ENCODE assay signal across 21 cellular contexts in genomic region chr15:83578706-83579105, GRCh38.
DNase-seq lines count a peak whose midpoint lies in the region; ATAC-seq and TF ChIP-seq lines count a peak whose summit lies in the region.
"Had no signal": no experiment of that assay in that cellular context is flagged by ENCODE, and none has a peak within 500 bp of the region (broad histone marks: within the 10 kb centered on the region; RNA-seq: fewer than 3 reads in every experiment).

No MANE protein-coding gene starts in this region.

- no peak for ATAC-seq in stimulated activated naive B cell treated with anti-CD40 and anti-IgM and Interleukin-4, amounts not matched to agents 10 μg/mL and 1 μg/mL and 100 μg/mL, for 72 hours (replicated peaks)
- ATAC-seq in naive thymus-derived CD4-positive, alpha-beta T cell = no peak
- ATAC-seq: A549; CD8-positive, alpha-beta T cell; GM12878 had no signal

- no peak overlapping the region for H3K4me3 ChIP-seq in naive thymus-derived CD4-positive, alpha-beta T cell (ENCODE audit: low read length)
- H3K4me3 ChIP-seq: A549; BLaER1 treated with 17β-estradiol and CSF1 and Interleukin-3, amounts not matched to agents 10 nM and 100 nM; GM12878 had no signal

- no peak overlapping the region for H3K27ac ChIP-seq in naive thymus-derived CD4-positive, alpha-beta T cell (ENCODE audit: low read depth, low read length)
- H3K27ac ChIP-seq: 22Rv1; A549; BLaER1 treated with 17β-estradiol and CSF1 and Interleukin-3, amounts not matched to agents 10 nM and 100 nM; C4-2B had no signal

- H3K9me3 ChIP-seq in naive thymus-derived CD4-positive, alpha-beta T cell (ENCODE audit: control insufficient read depth in 2 of 3, low read length in 3 of 3) = no peaks in the 10 kb centered on the region
- H3K9me3 ChIP-seq: A549, Caco-2 had no signal

- H3K36me3 Mint-ChIP-seq in nephron progenitor cell (ENCODE audit: low read depth) = no peaks in the 10 kb centered on the region
- H3K36me3 Mint-ChIP-seq in stimulated activated naive B cell treated with anti-CD40 and anti-IgM and Interleukin-4, amounts not matched to agents 10 μg/mL and 1 μg/mL and 100 μg/mL, for 72 hours = no peaks in the 10 kb centered on the region
- H3K36me3 Mint-ChIP-seq in naive thymus-derived CD4-positive, alpha-beta T cell = no peaks in the 10 kb centered on the region
- H3K36me3 Mint-ChIP-seq in MCF 10A (ENCODE audit: insufficient read depth, unreplicated experiment) = no peaks in the 10 kb centered on the region
- H3K36me3 Mint-ChIP-seq: CD8-positive, alpha-beta T cell had no signal

- no peaks in the 10 kb centered on the region for H3K9me3 Mint-ChIP-seq in nephron progenitor cell
- peaks cover 0 to 1% of the 10 kb centered on the region in 2 donors for H3K9me3 Mint-ChIP-seq in stimulated activated naive B cell treated with anti-CD40 and anti-IgM and Interleukin-4, amounts not matched to agents 10 μg/mL and 1 μg/mL and 100 μg/mL, for 72 hours
- peaks cover 0 to 2% (median 0%) of the 10 kb centered on the region in 11 donors for H3K9me3 Mint-ChIP-seq in naive thymus-derived CD4-positive, alpha-beta T cell
- H3K9me3 Mint-ChIP-seq in MCF 10A (ENCODE audit: unreplicated experiment) = no peaks in the 10 kb centered on the region
- H3K9me3 Mint-ChIP-seq: CD4-positive, alpha-beta T cell; CD8-positive, alpha-beta T cell had no signal

- no TSS peak for BruUV-seq in MCF 10A (replicated peaks; lab: Mats Ljungman, UMichigan)

- CTCF ChIA-PET in naive thymus-derived CD4-positive, alpha-beta T cell (lab: Charles Lee) = no interaction called here
- CTCF ChIA-PET in MCF 10A (lab: Yijun Ruan, JAX) = interaction anchor here (1.0 to 2.0 kb wide), 3 partner anchors 8 to 456 kb away, joined by 3 to 7 read pairs (median 4); no protein-coding TSS in a partner anchor

- in situ Hi-C loops in G401 (cut with HindIII; ENCODE audit: low sequenced_read_pairs) = no loop called here

- POLR2A ChIA-PET in naive thymus-derived CD4-positive, alpha-beta T cell (lab: Charles Lee) = no interaction called here
- POLR2A ChIA-PET in MCF 10A (lab: Yijun Ruan, JAX) = interaction anchor here (0.7 kb wide), 1 partner anchor 582 kb away, joined by 3 read pairs; no protein-coding TSS in a partner anchor

- no peaks in the 10 kb centered on the region for H3K36me3 ChIP-seq in naive thymus-derived CD4-positive, alpha-beta T cell (ENCODE audit: control insufficient read depth in 2 of 3, insufficient read depth in 3 of 3, low read length in 3 of 3)
- H3K36me3 ChIP-seq: BLaER1 treated with 17β-estradiol and CSF1 and Interleukin-3, amounts not matched to agents 10 nM and 100 nM had no signal

- peak; percentile 79 for DNase-seq in G401 (ENCODE audit: low spot score)
- DNase-seq in cerebellum (ENCODE audit: low spot score) = peak; percentile 60
- DNase-seq in nephron progenitor cell = no peak
- no peak for DNase-seq in stimulated activated naive B cell treated with anti-CD40 and anti-IgM and Interleukin-4, amounts not matched to agents 10 μg/mL and 1 μg/mL and 100 μg/mL, for 72 hours
- no peak for DNase-seq in naive thymus-derived CD4-positive, alpha-beta T cell
- no peak for DNase-seq in activated CD4-positive, alpha-beta T cell treated with anti-CD3 and anti-CD28 coated beads, Interleukin-2, amount 50 U/mL, for 4 hours
- no peak for DNase-seq in stimulated activated naive CD4-positive, alpha-beta T cell (lab: John Stamatoyannopoulos, UW)
- DNase-seq in MCF 10A (ENCODE audit: unreplicated experiment) = no peak
- DNase-seq: AML-193; Caco-2; Calu3; CD4-positive, alpha-beta T cell; CD8-positive, alpha-beta T cell; DMS79 treated with DMSO at 0.1 percent for 48 hours; GDM1 had no signal

- H3K4me1 Mint-ChIP-seq in nephron progenitor cell = peaks cover 32% of the 10 kb centered on the region
- no peaks in the 10 kb centered on the region for H3K4me1 Mint-ChIP-seq in stimulated activated naive B cell treated with anti-CD40 and anti-IgM and Interleukin-4, amounts not matched to agents 10 μg/mL and 1 μg/mL and 100 μg/mL, for 72 hours
- no peaks in the 10 kb centered on the region for H3K4me1 Mint-ChIP-seq in naive thymus-derived CD4-positive, alpha-beta T cell
- peaks cover 7% of the 10 kb centered on the region for H3K4me1 Mint-ChIP-seq in MCF 10A (ENCODE audit: insufficient read depth, unreplicated experiment)
- H3K4me1 Mint-ChIP-seq: B cell had no signal

- H3K4me3 Mint-ChIP-seq in nephron progenitor cell = no peak overlapping the region
- no peak overlapping the region for H3K4me3 Mint-ChIP-seq in stimulated activated naive B cell treated with anti-CD40 and anti-IgM and Interleukin-4, amounts not matched to agents 10 μg/mL and 1 μg/mL and 100 μg/mL, for 72 hours
- H3K4me3 Mint-ChIP-seq in naive thymus-derived CD4-positive, alpha-beta T cell = no peak overlapping the region
- H3K4me3 Mint-ChIP-seq in MCF 10A (ENCODE audit: unreplicated experiment) = no peak overlapping the region
- H3K4me3 Mint-ChIP-seq: B cell; CD4-positive, alpha-beta T cell; CD8-positive, alpha-beta T cell had no signal

- H3K27me3 Mint-ChIP-seq in nephron progenitor cell (ENCODE audit: low read depth, poor library complexity) (peaks cover 7% of the 10 kb centered on the region), MCF 10A (ENCODE audit: insufficient read depth, unreplicated experiment) (no peaks in the 10 kb centered on the region)
- peaks cover 0 to 5% of the 10 kb centered on the region in 2 donors for H3K27me3 Mint-ChIP-seq in stimulated activated naive B cell treated with anti-CD40 and anti-IgM and Interleukin-4, amounts not matched to agents 10 μg/mL and 1 μg/mL and 100 μg/mL, for 72 hours
- peaks cover 0 to 12% (median 2%) of the 10 kb centered on the region in 5 donors for H3K27me3 Mint-ChIP-seq in naive thymus-derived CD4-positive, alpha-beta T cell

- TF ChIP-seq CTCF in nephron progenitor cell (IDR thresholded peaks at IDR 0.05) (no peak), MCF 10A (IDR thresholded peaks at IDR 0.05; ENCODE audit: unreplicated experiment) (no peak)

- H3K27me3 ChIP-seq in naive thymus-derived CD4-positive, alpha-beta T cell (ENCODE audit: control insufficient read depth in 2 of 2, insufficient read depth in 2 of 2, low read length in 2 of 2) = no peaks in the 10 kb centered on the region
- H3K27me3 ChIP-seq: BLaER1 treated with 17β-estradiol and CSF1 and Interleukin-3, amounts not matched to agents 10 nM and 100 nM had no signal

- no peaks in the 10 kb centered on the region for H3K4me1 ChIP-seq in naive thymus-derived CD4-positive, alpha-beta T cell (ENCODE audit: control insufficient read depth in 2 of 2, insufficient read depth in 2 of 2, low read length in 2 of 2)
- H3K4me1 ChIP-seq: A549, Caco-2 had no signal

- intact Hi-C loops in naive thymus-derived CD4-positive, alpha-beta T cell (cut with micrococcal nuclease) = no loop called here
- intact Hi-C loops in MCF 10A (cut with micrococcal nuclease) = no loop called here

- H3K27ac Mint-ChIP-seq in nephron progenitor cell (peak overlapping the region; percentile 38), MCF 10A (ENCODE audit: low read depth, unreplicated experiment) (no peak overlapping the region)
- H3K27ac Mint-ChIP-seq in stimulated activated naive B cell treated with anti-CD40 and anti-IgM and Interleukin-4, amounts not matched to agents 10 μg/mL and 1 μg/mL and 100 μg/mL, for 72 hours = peak overlapping the region; percentile 49
- H3K27ac Mint-ChIP-seq in naive thymus-derived CD4-positive, alpha-beta T cell = peak overlapping the region in 1 of 9 donors; percentile 32
- H3K27ac Mint-ChIP-seq: B cell; CD4-positive, alpha-beta T cell; CD8-positive, alpha-beta T cell had no signal

Comparison
In these comparisons a context has a peak if more than half of its experiments do, and no peak if none do; other contexts are left out.
1. DNase-seq: peak in G401 (single experiment) and cerebellum (single experiment); none in nephron progenitor cell (single experiment), stimulated activated naive B cell treated with anti-CD40 and anti-IgM and Interleukin-4, amounts not matched to agents 10 μg/mL and 1 μg/mL and 100 μg/mL, for 72 hours (single experiment), naive thymus-derived CD4-positive, alpha-beta T cell (0 of 9), activated CD4-positive, alpha-beta T cell treated with anti-CD3 and anti-CD28 coated beads, Interleukin-2, amount 50 U/mL, for 4 hours (0 of 2), stimulated activated naive CD4-positive, alpha-beta T cell (0 of 6) and MCF 10A (single experiment).